12 cellular contexts compared by ENCODE assay signal in genomic region chr20:48706710-48707339, GRCh38.
DNase-seq lines count a peak whose midpoint lies in the region; ATAC-seq and TF ChIP-seq lines count a peak whose summit lies in the region.
"Had no signal": no experiment of that assay in that cellular context is flagged by ENCODE, and none has a peak within 500 bp of the region (broad histone marks: within the 10 kb centered on the region; RNA-seq: fewer than 3 reads in every experiment).

No MANE protein-coding gene starts in this region.

- POLR2A ChIA-PET in activated CD4-positive, alpha-beta memory T cell treated with anti-CD3 and anti-CD28 coated beads for 36 hours (lab: Charles Lee) = no interaction called here
- POLR2A ChIA-PET in SK-N-SH (lab: Yijun Ruan, JAX) = no interaction called here

- no peaks in the 10 kb centered on the region for H3K27me3 Mint-ChIP-seq in activated CD4-positive, alpha-beta memory T cell treated with anti-CD3 and anti-CD28 coated beads for 36 hours

- peaks cover 27% of the 10 kb centered on the region for H3K36me3 Mint-ChIP-seq in activated CD4-positive, alpha-beta memory T cell treated with anti-CD3 and anti-CD28 coated beads for 36 hours

- intact Hi-C loops in activated CD4-positive, alpha-beta memory T cell treated with anti-CD3 and anti-CD28 coated beads for 36 hours (cut with micrococcal nuclease) = loop anchor here (1.0 kb wide), 1 partner anchor 9 kb away; no protein-coding TSS in a partner anchor
- intact Hi-C loops in Right ventricle myocardium superior (cut with DNase I) = no loop called here

- H3K4me3 ChIP-seq in skeletal muscle tissue (ENCODE audit: low read length in 3 of 3) = no peak overlapping the region
- H3K4me3 ChIP-seq in suprapubic skin = no peak overlapping the region
- no peak overlapping the region for H3K4me3 ChIP-seq in SK-N-SH (ENCODE audit: low read depth in 2 of 2, low read length in 1 of 2)

- no peaks in the 10 kb centered on the region for H3F3A ChIP-seq in SK-N-SH (replicated peaks; ENCODE audit: insufficient read depth)

- no peak overlapping the region for H3K4me2 ChIP-seq in SK-N-SH

- no peak overlapping the region for H2AFZ ChIP-seq in SK-N-SH (ENCODE audit: low read depth)

- H4K20me1 ChIP-seq in SK-N-SH (ENCODE audit: insufficient read depth) = no peaks in the 10 kb centered on the region

- no peak for TF ChIP-seq EP300 in suprapubic skin (IDR thresholded peaks at IDR 0.05)
- TF ChIP-seq EP300 in SK-N-SH (IDR thresholded peaks at IDR 0.05; ENCODE audit: borderline replicate concordance in 1 of 2, low read depth in 1 of 2, low read length in 1 of 2) = no peak

- no peak for TF ChIP-seq RAD21 in SK-N-SH (IDR thresholded peaks at IDR 0.05; ENCODE audit: low read length)

- peaks cover 0 to 2% (median 0%) of the 10 kb centered on the region in 3 donors for H3K9me3 ChIP-seq in skeletal muscle tissue (ENCODE audit: control insufficient read depth in 3 of 3, low read length in 3 of 3)
- H3K9me3 ChIP-seq in suprapubic skin = no peaks in the 10 kb centered on the region
- no peaks in the 10 kb centered on the region for H3K9me3 ChIP-seq in SK-N-SH

- H3K36me3 ChIP-seq in skeletal muscle tissue (ENCODE audit: control insufficient read depth in 3 of 3, insufficient read depth in 3 of 3, low read length in 3 of 3) (no peaks in the 10 kb centered on the region), suprapubic skin (no peaks in the 10 kb centered on the region), SK-N-SH (replicated peaks in 1 of 2; ENCODE audit: control insufficient read depth in 1 of 2, insufficient read depth in 2 of 2, low read length in 1 of 2) (no peaks in the 10 kb centered on the region)

- no peak for TF ChIP-seq POLR2A in suprapubic skin (IDR thresholded peaks at IDR 0.05)

- CTCF ChIA-PET in activated CD4-positive, alpha-beta memory T cell treated with anti-CD3 and anti-CD28 coated beads for 36 hours (lab: Charles Lee) = interaction anchor here (0.7 to 1.5 kb wide), 3 partner anchors 28 to 113 kb away, joined by 3 to 4 read pairs (median 4); no protein-coding TSS in a partner anchor
- CTCF ChIA-PET in SK-N-SH (lab: Yijun Ruan, JAX) = interaction anchor here (0.9 to 1.0 kb wide), 2 partner anchors 49 to 50 kb away, joined by 4 read pairs; no protein-coding TSS in a partner anchor

- H3K79me2 ChIP-seq in SK-N-SH (ENCODE audit: insufficient read depth) = no peaks in the 10 kb centered on the region

- no peaks in the 10 kb centered on the region for H3K9me2 ChIP-seq in SK-N-SH

- peak overlapping the region; percentile 47 for H3K27ac ChIP-seq in skeletal muscle tissue (ENCODE audit: low read depth, low read length)
- no peak overlapping the region for H3K27ac ChIP-seq in suprapubic skin
- H3K27ac ChIP-seq in SK-N-SH (ENCODE audit: low read depth in 2 of 2, low read length in 1 of 2) = no peak overlapping the region

- no peaks in the 10 kb centered on the region for H3K9me3 Mint-ChIP-seq in activated CD4-positive, alpha-beta memory T cell treated with anti-CD3 and anti-CD28 coated beads for 36 hours
- H3K9me3 Mint-ChIP-seq: nephron progenitor cell had no signal

- 68% methylated on average over 11 of the region's 11 CpGs for WGBS in suprapubic skin
- WGBS in SK-N-SH (ENCODE audit: low lambda C conversion rate) = 87% methylated on average over 11 of the region's 11 CpGs

- H3K27ac Mint-ChIP-seq in activated CD4-positive, alpha-beta memory T cell treated with anti-CD3 and anti-CD28 coated beads for 36 hours = peak overlapping the region; percentile 76
- H3K27ac Mint-ChIP-seq: nephron progenitor cell had no signal

- peaks cover 0 to 3% (median 0%) of the 10 kb centered on the region in 3 donors for H3K27me3 ChIP-seq in skeletal muscle tissue (ENCODE audit: control insufficient read depth in 3 of 3, insufficient read depth in 3 of 3, low read length in 3 of 3)
- no peaks in the 10 kb centered on the region for H3K27me3 ChIP-seq in suprapubic skin
- H3K27me3 ChIP-seq in SK-N-SH (ENCODE audit: insufficient read depth) = no peaks in the 10 kb centered on the region

- H3K4me3 Mint-ChIP-seq in activated CD4-positive, alpha-beta memory T cell treated with anti-CD3 and anti-CD28 coated beads for 36 hours = no peak overlapping the region
- H3K4me3 Mint-ChIP-seq: nephron progenitor cell had no signal

- ATAC-seq in Right ventricle myocardium superior (ENCODE audit: poor library complexity) = peak; percentile 64
- ATAC-seq in GM19324 (IDR thresholded peaks at IDR 0.05; ENCODE audit: low FRiP score, unreplicated experiment) = no peak
- no peak for ATAC-seq in GM18907 (IDR thresholded peaks at IDR 0.05; ENCODE audit: unreplicated experiment)

- peaks cover 41% of the 10 kb centered on the region for H3K4me1 Mint-ChIP-seq in activated CD4-positive, alpha-beta memory T cell treated with anti-CD3 and anti-CD28 coated beads for 36 hours (ENCODE audit: low read depth)

- DNase-seq in activated CD4-positive, alpha-beta memory T cell treated with anti-CD3 and anti-CD28 coated beads for 36 hours = no peak
- DNase-seq in Right ventricle myocardium superior (peak; percentile 70), suprapubic skin (ENCODE audit: low spot score in 2 of 2) (no peak), SK-N-SH (no peak)
- DNase-seq: activated CD8-positive, alpha-beta memory T cell treated with anti-CD3 and anti-CD28 coated beads, Interleukin-2, amount 50 U/mL, for 4 hours; IMR-90; NCI-H187 treated with DMSO at 0.1 percent for 48 hours; nephron progenitor cell had no signal

- H3K9ac ChIP-seq in skeletal muscle tissue (ENCODE audit: low read depth in 1 of 3, low read length in 3 of 3) (peak overlapping the region in 1 of 3 donors; percentile 58), SK-N-SH (no peak overlapping the region)

- TF ChIP-seq CTCF in GM12873 (IDR thresholded peaks at IDR 0.05; ENCODE audit: insufficient read depth, low read depth, low read length, missing control alignments) (peak; percentile 25), suprapubic skin (IDR thresholded peaks at IDR 0.05) (no peak), SK-N-SH (IDR thresholded peaks at IDR 0.05) (no peak; the same call in 1 of the 2 replicates)

- H3K4me1 ChIP-seq in skeletal muscle tissue (ENCODE audit: control insufficient read depth in 3 of 3, insufficient read depth in 3 of 3, low read length in 3 of 3) (peaks cover 19 to 34% (median 30%) of the 10 kb centered on the region in 3 donors), suprapubic skin (peaks cover 35% of the 10 kb centered on the region), SK-N-SH (ENCODE audit: control insufficient read depth in 1 of 2, insufficient read depth in 2 of 2, low read depth in 1 of 2, low read length in 1 of 2) (peaks cover 0 to 15% of the 10 kb centered on the region in 2 experiments; a peak in 1 of 4 replicates)

TF ChIP-seq in SK-N-SH, 30 proteins besides CTCF, POLR2A, EP300 and RAD21 (continues in another document):
- TF ChIP-seq EZH2phosphoT487 (IDR thresholded peaks at IDR 0.05; ENCODE audit: borderline replicate concordance, low read depth) (no peak), TEAD4 (IDR thresholded peaks at IDR 0.05; ENCODE audit: borderline replicate concordance, insufficient read depth) (no peak), TAF1 (IDR thresholded peaks at IDR 0.05; ENCODE audit: borderline replicate concordance, low read depth, low read length) (no peak), FOSL2 (IDR thresholded peaks at IDR 0.05; ENCODE audit: borderline replicate concordance, low read depth) (no peak), GABPA (IDR thresholded peaks at IDR 0.05; ENCODE audit: low read depth) (no peak), IRF3 (IDR thresholded peaks at IDR 0.05; ENCODE audit: low read depth, low read length) (no peak), MXI1 (IDR thresholded peaks at IDR 0.05; ENCODE audit: low read depth, low read length) (no peak), PBX3 (IDR thresholded peaks at IDR 0.05) (no peak), MEF2A (IDR thresholded peaks at IDR 0.05; ENCODE audit: borderline replicate concordance, low read depth) (no peak), ELF1 (IDR thresholded peaks at IDR 0.05) (no peak), JUND (IDR thresholded peaks at IDR 0.05) (no peak), POLR2AphosphoS5 (IDR thresholded peaks at IDR 0.05; ENCODE audit: low read depth, low read length) (no peak), GATA2 (CRISPR knock-in tag; IDR thresholded peaks at IDR 0.05) (no peak)
